18 cellular contexts compared by ENCODE assay signal in the genomic region with DNA sequence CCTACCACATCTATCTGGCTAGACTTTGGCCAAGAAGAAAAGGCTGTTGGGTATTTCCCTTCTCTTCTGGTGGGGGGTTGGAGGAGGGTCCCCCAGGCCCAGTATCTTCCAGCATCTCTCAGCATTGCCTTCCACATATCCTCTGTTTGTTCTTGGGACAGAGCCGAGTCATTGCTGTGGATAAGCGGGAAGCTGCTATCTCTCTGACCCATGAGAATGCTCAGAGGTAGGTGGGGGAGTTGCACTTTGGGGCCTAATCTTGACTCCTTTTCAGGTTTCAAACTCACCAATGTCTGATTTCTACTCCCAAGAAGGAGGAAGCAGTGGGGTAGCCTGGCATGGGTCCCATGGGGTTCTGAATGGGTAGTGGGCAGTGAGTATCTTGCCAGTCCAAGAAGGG. TPM values are rescaled to one million over a fixed set of nuclear protein-coding genes. Genes with fewer than 3 reads are reported as not detected.
"Had no signal": no experiment of that assay in that cellular context is flagged by ENCODE, and none has a peak within 500 bp of the region (broad histone marks: within the 10 kb centered on the region; RNA-seq: fewer than 3 reads in every experiment).

No MANE protein-coding gene starts in this region.

- H3K27ac ChIP-seq: body of pancreas, coronary artery, left lung, ovary, SJCRH30, tibial artery, uterus had no signal

- H3K27me3 ChIP-seq: body of pancreas, left lung, ovary, SJCRH30, tibial artery, uterus had no signal

- H3K9me3 Mint-ChIP-seq: endodermal cell, memory B cell had no signal

- H3K9me3 ChIP-seq: body of pancreas, left lung, ovary, SJCRH30, tibial artery, uterus had no signal

- H3K27ac Mint-ChIP-seq: endodermal cell, memory B cell had no signal

- DNase-seq: activated CD4-positive, CD25-positive, alpha-beta regulatory T cell; activated CD8-positive, alpha-beta memory T cell treated with anti-CD3 and anti-CD28 coated beads for 24 hours; activated gamma-delta T cell treated with Interleukin-2 at 50 U/mL for 16 hours; amniotic stem cell; body of pancreas; central memory CD4-positive, alpha-beta T cell; endodermal cell; erythroblast; left lung; ovary; SJCRH30; stimulated activated CD4-positive, alpha-beta T cell treated with anti-CD3 and anti-CD28 coated beads, Interleukin-4, amount 100 ng/mL, for 1 hour; stimulated activated CD8-positive, alpha-beta memory T cell treated with anti-CD3 and anti-CD28 coated beads, Interleukin-4, amount 100 ng/mL, for 48 hours; tibial artery; uterus had no signal

- H3K4me1 ChIP-seq: SJCRH30, uterus had no signal

- H3K4me3 Mint-ChIP-seq: endodermal cell, memory B cell had no signal

- ATAC-seq: body of pancreas, left lung had no signal

- H3K27me3 Mint-ChIP-seq: memory B cell had no signal

- H3K4me1 Mint-ChIP-seq: endodermal cell had no signal

- H3K4me3 ChIP-seq: body of pancreas, coronary artery, left lung, ovary, SJCRH30, tibial artery, uterus had no signal

- H3K36me3 ChIP-seq: ovary, SJCRH30, uterus had no signal

RNA-seq across cellular contexts. Expression of a gene that starts 34.2 kb away (rescaled TPM):
- polyA plus RNA-seq: neural cell had no signal
